ENCODE assay signal across 10 cellular contexts in the genomic region with DNA sequence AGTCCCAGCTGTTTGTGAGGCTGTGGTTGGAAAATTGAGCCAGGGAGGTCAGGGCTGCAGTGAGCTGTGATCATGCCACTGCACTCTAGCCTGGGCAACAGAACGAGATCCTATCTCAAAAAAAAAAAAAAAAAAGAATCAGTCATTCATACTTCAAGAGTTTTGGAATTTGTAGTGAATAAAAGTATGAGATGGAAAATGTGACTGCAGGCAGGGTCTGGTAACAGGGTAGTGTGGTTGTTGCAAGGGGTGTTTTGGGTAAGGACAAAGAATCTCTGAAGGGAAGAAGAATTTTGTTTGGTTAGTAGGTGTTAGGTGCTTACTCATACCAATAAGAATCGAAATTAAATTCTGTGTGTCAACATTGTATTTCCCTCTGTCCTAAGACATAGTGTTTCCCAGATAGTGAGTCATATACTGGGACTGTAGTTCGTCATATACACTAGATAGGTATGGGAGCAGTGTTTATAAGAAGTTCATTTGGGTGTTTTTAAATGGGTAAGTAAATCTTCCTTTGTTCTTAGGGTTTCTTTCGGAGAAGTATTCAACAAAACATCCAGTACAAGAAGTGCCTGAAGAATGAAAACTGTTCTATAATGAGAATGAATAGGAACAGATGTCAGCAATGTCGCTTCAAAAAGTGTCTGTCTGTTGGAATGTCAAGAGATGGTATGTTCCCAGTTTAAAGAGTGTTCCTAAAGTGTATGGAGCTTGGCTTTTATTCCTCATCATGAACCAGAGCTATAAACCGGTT. TPM values are rescaled to one million over a fixed set of nuclear protein-coding genes. Genes with fewer than 3 reads are reported as not detected.
A peak's percentile ranks its signal among the peaks of the same experiment; 100 is the strongest.
DNase-seq lines count a peak whose midpoint lies in the region; ATAC-seq and TF ChIP-seq lines count a peak whose summit lies in the region.
"Had no signal": no experiment of that assay in that cellular context is flagged by ENCODE, and none has a peak within 500 bp of the region (broad histone marks: within the 10 kb centered on the region; RNA-seq: fewer than 3 reads in every experiment).

No MANE protein-coding gene starts in this region.

- no peak overlapping the region for H2BK5ac ChIP-seq in mesendoderm (ENCODE audit: low read length)

- intact Hi-C loops in left ventricle myocardium superior (cut with micrococcal nuclease) (no loop called here), Right ventricle myocardium inferior (cut with DNase I) (no loop called here), upper lobe of right lung (cut with DNase I) (no loop called here), spleen (cut with DNase I; ENCODE audit: low total_unique reads) (no loop called here)
- intact Hi-C loops in activated T-helper 1 cell treated with anti-CD3 and anti-CD28 coated beads, Interleukin-12 subunit alpha, Interleukin-12 subunit beta, Interleukin-2, Interleukin-4 antibody, amounts not matched to agents 30 ng/mL and 10 ng/mL and 1 ng/mL, durations not matched to agents 14 hours and 24 hours and 36 hours (cut with micrococcal nuclease) = loop anchor here (1.0 kb wide), 1 partner anchor 13 kb away; no protein-coding TSS in a partner anchor

- no peak for TF ChIP-seq CTCF in upper lobe of right lung (IDR thresholded peaks at IDR 0.05)
- TF ChIP-seq CTCF in spleen (IDR thresholded peaks at IDR 0.05 in 8 of 11, conservative IDR thresholded peaks at IDR 0.05 in 3 of 11) = no peak

- H2BK120ac ChIP-seq in mesendoderm (ENCODE audit: low read depth, low read length) = no peak overlapping the region

- H3K56ac ChIP-seq in mesendoderm (ENCODE audit: low read length) = no peak overlapping the region

- H3K4me3 Mint-ChIP-seq in activated T-helper 1 cell treated with anti-CD3 and anti-CD28 coated beads, Interleukin-12 subunit alpha, Interleukin-12 subunit beta, Interleukin-2, Interleukin-4 antibody, amounts not matched to agents 30 ng/mL and 10 ng/mL and 1 ng/mL, durations not matched to agents 14 hours and 24 hours and 36 hours = no peak overlapping the region

- H3K9ac ChIP-seq in mesendoderm (ENCODE audit: low read length) = no peak overlapping the region

- peak; percentile 31 for ATAC-seq in left ventricle myocardium superior
- ATAC-seq in Right ventricle myocardium inferior = no peak
- peak; percentile 62 for ATAC-seq in upper lobe of right lung

- peaks cover 3% of the 10 kb centered on the region for H3K79me2 ChIP-seq in mesendoderm (ENCODE audit: control insufficient read depth, insufficient read depth, low read length)

- H3K79me1 ChIP-seq in mesendoderm (ENCODE audit: low read length) = peaks cover 2% of the 10 kb centered on the region

- H3K27ac ChIP-seq in upper lobe of right lung (no peak overlapping the region), spleen (no peak overlapping the region), mesendoderm (ENCODE audit: low read depth, low read length) (no peak overlapping the region)
- H3K27ac ChIP-seq: skin epidermis had no signal

- H3K23ac ChIP-seq in mesendoderm (ENCODE audit: low read length) = no peak overlapping the region

- DNase-seq in left ventricle myocardium superior = no peak
- DNase-seq in Right ventricle myocardium inferior (ENCODE audit: missing footprints) = no peak
- no peak for DNase-seq in activated T-helper 1 cell treated with anti-CD3 and anti-CD28 coated beads, Interleukin-12 subunit alpha, Interleukin-12 subunit beta, Interleukin-2, Interleukin-4 antibody, amounts not matched to agents 30 ng/mL and 10 ng/mL and 1 ng/mL, durations not matched to agents 14 hours and 24 hours and 36 hours (ENCODE audit: low spot score)
- peak; percentile 50 for DNase-seq in hepatic stellate cell (ENCODE audit: low spot score)
- no peak for DNase-seq in upper lobe of right lung
- no peak for DNase-seq in spleen
- no peak for DNase-seq in NCI-H146 (lab: John Stamatoyannopoulos, UW)
- no peak for DNase-seq in mesendoderm
- DNase-seq: effector CD4-positive, alpha-beta T cell had no signal

- H3K4me3 ChIP-seq in upper lobe of right lung = no peak overlapping the region
- no peak overlapping the region for H3K4me3 ChIP-seq in spleen
- H3K4me3 ChIP-seq in mesendoderm (ENCODE audit: low read length) = no peak overlapping the region
- H3K4me3 ChIP-seq: skin epidermis had no signal

- TF ChIP-seq POLR2A in spleen (IDR thresholded peaks at IDR 0.05) = no peak

- peaks cover 2% of the 10 kb centered on the region for H3K27me3 Mint-ChIP-seq in activated T-helper 1 cell treated with anti-CD3 and anti-CD28 coated beads, Interleukin-12 subunit alpha, Interleukin-12 subunit beta, Interleukin-2, Interleukin-4 antibody, amounts not matched to agents 30 ng/mL and 10 ng/mL and 1 ng/mL, durations not matched to agents 14 hours and 24 hours and 36 hours (ENCODE audit: insufficient read depth)

- no peak overlapping the region for H3K4ac ChIP-seq in mesendoderm (ENCODE audit: low read depth, low read length)

- no peak overlapping the region for H2AK5ac ChIP-seq in mesendoderm (ENCODE audit: low read length)

- no peak overlapping the region for H2BK15ac ChIP-seq in mesendoderm (replicated peaks; ENCODE audit: low read depth)

- no peak overlapping the region for H3K4me2 ChIP-seq in mesendoderm (ENCODE audit: low read length)

- 77 to 87% (median 82%) methylated on average over 6 of the region's 6 CpGs for WGBS in spleen, 5 donors
- no CpG with 5 or more reads among the region's 6 CpGs for WGBS in mesendoderm (ENCODE audit: extremely low coverage, insufficient coverage, low lambda C conversion rate)

- no peak overlapping the region for H3K18ac ChIP-seq in mesendoderm (ENCODE audit: low read length)

- no peaks in the 10 kb centered on the region for H3K9me3 Mint-ChIP-seq in activated T-helper 1 cell treated with anti-CD3 and anti-CD28 coated beads, Interleukin-12 subunit alpha, Interleukin-12 subunit beta, Interleukin-2, Interleukin-4 antibody, amounts not matched to agents 30 ng/mL and 10 ng/mL and 1 ng/mL, durations not matched to agents 14 hours and 24 hours and 36 hours

- H4K8ac ChIP-seq in mesendoderm (ENCODE audit: low read depth, low read length) = no peak overlapping the region

- peaks cover 9% of the 10 kb centered on the region for H3K4me1 ChIP-seq in upper lobe of right lung
- H3K4me1 ChIP-seq in spleen = peaks cover 0 to 26% (median 1%) of the 10 kb centered on the region in 6 donors
- no peaks in the 10 kb centered on the region for H3K4me1 ChIP-seq in mesendoderm (ENCODE audit: control insufficient read depth, low read depth, low read length)

- H3K36me3 ChIP-seq in upper lobe of right lung (peaks cover 62% of the 10 kb centered on the region), spleen (peaks cover 0 to 88% (median 42%) of the 10 kb centered on the region in 6 donors), mesendoderm (ENCODE audit: control insufficient read depth, insufficient read depth, low read length) (no peaks in the 10 kb centered on the region)

- peak overlapping the region; percentile 55 for H3K27ac Mint-ChIP-seq in activated T-helper 1 cell treated with anti-CD3 and anti-CD28 coated beads, Interleukin-12 subunit alpha, Interleukin-12 subunit beta, Interleukin-2, Interleukin-4 antibody, amounts not matched to agents 30 ng/mL and 10 ng/mL and 1 ng/mL, durations not matched to agents 14 hours and 24 hours and 36 hours

- peaks cover 5% of the 10 kb centered on the region for H3K36me3 Mint-ChIP-seq in activated T-helper 1 cell treated with anti-CD3 and anti-CD28 coated beads, Interleukin-12 subunit alpha, Interleukin-12 subunit beta, Interleukin-2, Interleukin-4 antibody, amounts not matched to agents 30 ng/mL and 10 ng/mL and 1 ng/mL, durations not matched to agents 14 hours and 24 hours and 36 hours (ENCODE audit: low read depth)

- H3K27me3 ChIP-seq in upper lobe of right lung (no peaks in the 10 kb centered on the region), spleen (replicated peaks in 1 of 7) (no peaks in the 10 kb centered on the region), mesendoderm (ENCODE audit: insufficient read depth, low read length, poor library complexity) (no peaks in the 10 kb centered on the region)

- no peak overlapping the region for H4K5ac ChIP-seq in mesendoderm (ENCODE audit: low read length)

- H3K9me3 ChIP-seq in upper lobe of right lung = no peaks in the 10 kb centered on the region
- no peaks in the 10 kb centered on the region for H3K9me3 ChIP-seq in spleen

- H3K4me1 Mint-ChIP-seq in activated T-helper 1 cell treated with anti-CD3 and anti-CD28 coated beads, Interleukin-12 subunit alpha, Interleukin-12 subunit beta, Interleukin-2, Interleukin-4 antibody, amounts not matched to agents 30 ng/mL and 10 ng/mL and 1 ng/mL, durations not matched to agents 14 hours and 24 hours and 36 hours (ENCODE audit: low read depth) = peaks cover 9% of the 10 kb centered on the region

RNA-seq across cellular contexts. Expression of a gene that starts 14.2 kb away (rescaled TPM):
- total RNA-seq in left ventricle myocardium superior = 57.0 TPM
- 44.5 TPM for total RNA-seq in Right ventricle myocardium inferior
- total RNA-seq in activated T-helper 1 cell treated with anti-CD3 and anti-CD28 coated beads, Interleukin-12 subunit alpha, Interleukin-12 subunit beta, Interleukin-2, Interleukin-4 antibody, amounts not matched to agents 30 ng/mL and 10 ng/mL and 1 ng/mL, durations not matched to agents 14 hours and 24 hours and 36 hours = 3.0 and 4.8 TPM in 2 replicates
- total RNA-seq in upper lobe of right lung = 62.1 TPM
- total RNA-seq in spleen = 10 to 100 TPM; 20.4 to 44.4 (median 39.5) TPM
- 10 to 100 TPM in 1 of 3 donors, 1 to 10 TPM in 2; 6.1 to 10.7 (median 7.3) TPM for polyA plus RNA-seq in spleen
- polyA plus RNA-seq in mesendoderm (2013, experiment 1 of 2) = 6.5 TPM
- 6.5 TPM for polyA plus RNA-seq in mesendoderm (2013, experiment 2 of 2)

RNA-seq across cellular contexts. Expression of a gene that starts 42.4 kb away (rescaled TPM):
- 910 TPM for total RNA-seq in left ventricle myocardium superior
- 1,001 TPM for total RNA-seq in Right ventricle myocardium inferior
- 1,696 and 1,756 TPM in 2 replicates for total RNA-seq in activated T-helper 1 cell treated with anti-CD3 and anti-CD28 coated beads, Interleukin-12 subunit alpha, Interleukin-12 subunit beta, Interleukin-2, Interleukin-4 antibody, amounts not matched to agents 30 ng/mL and 10 ng/mL and 1 ng/mL, durations not matched to agents 14 hours and 24 hours and 36 hours
- total RNA-seq in upper lobe of right lung = 1,404 TPM
- total RNA-seq in spleen = 1,000 to 10,000 TPM; 1,270 to 1,952 (median 1,638) TPM
- 1,000 to 10,000 TPM; 4,457 to 6,830 (median 5,860) TPM for polyA plus RNA-seq in spleen
- polyA plus RNA-seq in mesendoderm (2013, experiment 1 of 2) = 3,038 TPM
- polyA plus RNA-seq in mesendoderm (2013, experiment 2 of 2) = 2,986 TPM

RNA-seq across cellular contexts. Expression of a gene that starts 42.5 kb away (rescaled TPM):
- 22.6 TPM for total RNA-seq in left ventricle myocardium superior
- total RNA-seq in Right ventricle myocardium inferior = 20.3 TPM
- 3.9 and 4.5 TPM in 2 replicates for total RNA-seq in activated T-helper 1 cell treated with anti-CD3 and anti-CD28 coated beads, Interleukin-12 subunit alpha, Interleukin-12 subunit beta, Interleukin-2, Interleukin-4 antibody, amounts not matched to agents 30 ng/mL and 10 ng/mL and 1 ng/mL, durations not matched to agents 14 hours and 24 hours and 36 hours
- total RNA-seq in upper lobe of right lung = 8.4 TPM
- total RNA-seq in spleen = 10 to 100 TPM in 2 of 7 donors, 1 to 10 TPM in 5; 6.3 to 14.2 (median 9.2) TPM
- 1 to 10 TPM; 3.5 to 8.1 (median 4.9) TPM for polyA plus RNA-seq in spleen
- polyA plus RNA-seq in mesendoderm (2013, experiment 1 of 2) = 3.7 TPM
- 3.5 TPM for polyA plus RNA-seq in mesendoderm (2013, experiment 2 of 2)
